Comparison of ENCODE assay signal across 27 cellular contexts in the genomic region with DNA sequence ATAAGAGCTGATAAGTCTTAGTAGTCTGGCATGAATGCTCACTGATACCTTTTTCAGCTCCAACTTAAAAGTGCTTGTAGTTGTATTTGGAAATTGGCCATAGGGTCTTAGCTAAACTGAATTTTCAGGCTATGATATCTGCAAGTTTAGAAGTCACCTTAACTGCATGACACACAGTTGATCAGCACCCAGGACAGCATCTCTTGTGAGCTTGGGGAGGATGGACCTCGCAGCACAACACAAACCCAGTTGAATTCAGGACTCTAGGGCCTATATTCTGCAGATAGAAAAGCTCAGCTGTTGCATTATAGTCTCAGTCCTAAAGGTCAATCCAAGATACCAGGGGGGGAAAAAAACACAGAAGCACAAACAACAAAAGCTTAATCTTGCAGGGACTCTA.
A peak's percentile ranks its signal among the peaks of the same experiment; 100 is the strongest.
DNase-seq lines count a peak whose midpoint lies in the region; ATAC-seq and TF ChIP-seq lines count a peak whose summit lies in the region.
"Had no signal": no experiment of that assay in that cellular context is flagged by ENCODE, and none has a peak within 500 bp of the region (broad histone marks: within the 10 kb centered on the region; RNA-seq: fewer than 3 reads in every experiment).

No MANE protein-coding gene starts in this region.

- no peak overlapping the region for H3K18ac ChIP-seq in IMR-90 (ENCODE audit: low read depth, low read length)

- H3K56ac ChIP-seq in IMR-90 (ENCODE audit: extremely low read depth, insufficient read depth, low read length) = no peak overlapping the region

- no peak overlapping the region for H3K23ac ChIP-seq in IMR-90 (ENCODE audit: low read depth, low read length)

- CTCF ChIA-PET in IMR-90 (lab: Yijun Ruan, JAX) = interaction anchor here (0.6 kb wide), 1 partner anchor 783 kb away, joined by 5 read pairs; no protein-coding TSS in a partner anchor

- intact Hi-C loops in IMR-90 (cut with micrococcal nuclease) = no loop called here

- H3K36me3 ChIP-seq in IMR-90 (ENCODE audit: control insufficient read depth, insufficient read depth, low read length) (no peaks in the 10 kb centered on the region), suprapubic skin (no peaks in the 10 kb centered on the region)
- H3K36me3 ChIP-seq: BLaER1, gastroesophageal sphincter, neutrophil had no signal

- H3K27me3 Mint-ChIP-seq in activated T-helper 17 cell treated with anti-CD3 and anti-CD28 coated beads, Interleukin-2, amount 50 U/mL, for 72 hours = peaks cover 11% of the 10 kb centered on the region
- no peaks in the 10 kb centered on the region for H3K27me3 Mint-ChIP-seq in osteocyte (ENCODE audit: unreplicated experiment)

- H2AK9ac ChIP-seq in IMR-90 (replicated peaks; ENCODE audit: low read depth, low read length, poor library complexity) = no peak overlapping the region

- no peaks in the 10 kb centered on the region; the same call in 1 of the 2 replicates for H3K9me1 ChIP-seq in IMR-90 (ENCODE audit: insufficient read depth, low read length)

- no peaks in the 10 kb centered on the region for H3K9me3 Mint-ChIP-seq in activated T-helper 17 cell treated with anti-CD3 and anti-CD28 coated beads, Interleukin-2, amount 50 U/mL, for 72 hours
- no peaks in the 10 kb centered on the region for H3K9me3 Mint-ChIP-seq in osteocyte (ENCODE audit: unreplicated experiment)
- H3K9me3 Mint-ChIP-seq: activated naive CD8-positive, alpha-beta T cell treated with anti-CD3 and anti-CD28 coated beads, Interleukin-2, amount 50 U/mL, for 24 hours; T-cell; type B pancreatic cell had no signal

- no peak overlapping the region for H4K8ac ChIP-seq in IMR-90 (ENCODE audit: low read depth in 2 of 2, low read length in 2 of 2)

- H3K4me1 Mint-ChIP-seq in activated T-helper 17 cell treated with anti-CD3 and anti-CD28 coated beads, Interleukin-2, amount 50 U/mL, for 72 hours = no peaks in the 10 kb centered on the region
- H3K4me1 Mint-ChIP-seq in osteocyte (ENCODE audit: unreplicated experiment) = no peaks in the 10 kb centered on the region
- H3K4me1 Mint-ChIP-seq: activated naive CD8-positive, alpha-beta T cell treated with anti-CD3 and anti-CD28 coated beads, Interleukin-2, amount 50 U/mL, for 24 hours; T-cell had no signal

- H2BK20ac ChIP-seq in IMR-90 (ENCODE audit: low read depth, low read length) = no peak overlapping the region

- no peak for TF ChIP-seq RAD21 in IMR-90 (IDR thresholded peaks at IDR 0.05; ENCODE audit: low read length)

- in situ Hi-C loops in IMR-90 (cut with MboI; ENCODE audit: low sequenced_read_pairs) = no loop called here

- H2BK120ac ChIP-seq in IMR-90 (ENCODE audit: low read depth, low read length) = no peak overlapping the region

- no peak overlapping the region for H3K4ac ChIP-seq in IMR-90 (ENCODE audit: low read depth, low read length)

- no peak overlapping the region for H3K9ac ChIP-seq in IMR-90 (ENCODE audit: low read depth, low read length)
- H3K9ac ChIP-seq: BLaER1 had no signal

- H3K27ac ChIP-seq in IMR-90 (ENCODE audit: insufficient read depth, low read length) (no peak overlapping the region), suprapubic skin (no peak overlapping the region)
- H3K27ac ChIP-seq: BLaER1, gastroesophageal sphincter, neutrophil, psoas muscle had no signal

- H3K79me1 ChIP-seq in IMR-90 (ENCODE audit: low read depth in 1 of 2, low read length in 2 of 2) = no peaks in the 10 kb centered on the region

- no peaks in the 10 kb centered on the region for H3K36me3 Mint-ChIP-seq in activated T-helper 17 cell treated with anti-CD3 and anti-CD28 coated beads, Interleukin-2, amount 50 U/mL, for 72 hours (ENCODE audit: low read depth)
- no peaks in the 10 kb centered on the region for H3K36me3 Mint-ChIP-seq in osteocyte (ENCODE audit: unreplicated experiment)
- H3K36me3 Mint-ChIP-seq: T-cell, type B pancreatic cell had no signal

- DNase-seq in AG08395 (ENCODE audit: low spot score) (peak; percentile 8), IMR-90 (peak; percentile 7), amniotic epithelial cell (ENCODE audit: low read depth) (peak; percentile 35), left kidney (ENCODE audit: low read depth, low spot score) (peak; percentile 67), osteocyte (ENCODE audit: extremely low spot score, unreplicated experiment) (no peak), suprapubic skin (ENCODE audit: low spot score in 2 of 2) (no peak)
- DNase-seq: activated CD4-positive, alpha-beta T cell treated with anti-CD3 and anti-CD28 coated beads for 1 hour; activated gamma-delta T cell treated with Interleukin-2 at 50 U/mL for 16 hours; activated naive CD8-positive, alpha-beta T cell treated with anti-CD3 and anti-CD28 coated beads, Interleukin-2, amount 50 U/mL, for 24 hours; cortex of kidney; HCEC 1CT; kidney; NCI-H1694; NCI-H510A treated with DMSO at 0.1 percent for 48 hours; NK-92 treated with Interleukin-12 subunit alpha and Interleukin-12 subunit beta, amount 100 ng/mL, for 24 hours; psoas muscle; small intestine; stimulated activated CD4-positive, alpha-beta T cell treated with anti-CD3 and anti-CD28 coated beads, Interleukin-1b, Interleukin-23, amount 100 ng/mL, for 48 hours; T-cell had no signal

- POLR2A ChIA-PET in IMR-90 (lab: Charles Lee; ENCODE audit: unreplicated experiment) = no interaction called here

- H2AFZ ChIP-seq in IMR-90 (replicated peaks; ENCODE audit: low read length, poor library complexity) = no peak overlapping the region

- no peak overlapping the region for H3K14ac ChIP-seq in IMR-90 (replicated peaks; ENCODE audit: low read depth, low read length)

- H3K27ac Mint-ChIP-seq in activated T-helper 17 cell treated with anti-CD3 and anti-CD28 coated beads, Interleukin-2, amount 50 U/mL, for 72 hours = no peak overlapping the region
- H3K27ac Mint-ChIP-seq in osteocyte (ENCODE audit: unreplicated experiment) = no peak overlapping the region
- H3K27ac Mint-ChIP-seq: activated naive CD8-positive, alpha-beta T cell treated with anti-CD3 and anti-CD28 coated beads, Interleukin-2, amount 50 U/mL, for 24 hours; T-cell; type B pancreatic cell had no signal

- H3K9me3 ChIP-seq in IMR-90 (ENCODE audit: control insufficient read depth, insufficient read depth, low read length) (no peaks in the 10 kb centered on the region), suprapubic skin (no peaks in the 10 kb centered on the region)
- H3K9me3 ChIP-seq: BLaER1, gastroesophageal sphincter, neutrophil, psoas muscle had no signal

- dilution Hi-C loops in IMR-90 (cut with HindIII; ENCODE audit: low sequenced_read_pairs, unreplicated experiment) = no loop called here

- H3K4me3 Mint-ChIP-seq in activated T-helper 17 cell treated with anti-CD3 and anti-CD28 coated beads, Interleukin-2, amount 50 U/mL, for 72 hours = no peak overlapping the region
- H3K4me3 Mint-ChIP-seq in osteocyte (ENCODE audit: unreplicated experiment) = no peak overlapping the region
- H3K4me3 Mint-ChIP-seq: activated naive CD8-positive, alpha-beta T cell treated with anti-CD3 and anti-CD28 coated beads, Interleukin-2, amount 50 U/mL, for 24 hours; T-cell; type B pancreatic cell had no signal

- H3K4me2 ChIP-seq in IMR-90 (ENCODE audit: low read depth, low read length) = no peak overlapping the region
- H3K4me2 ChIP-seq: BLaER1 had no signal

- no peak for ATAC-seq in IMR-90 (ENCODE audit: low read depth)
- ATAC-seq in activated T-helper 17 cell treated with anti-CD3 and anti-CD28 coated beads, Interleukin-2, amount 50 U/mL, for 72 hours (replicated peaks) = no peak
- no peak for ATAC-seq in GM21619 (IDR thresholded peaks at IDR 0.05; ENCODE audit: unreplicated experiment)
- ATAC-seq: activated naive CD8-positive, alpha-beta T cell treated with anti-CD3 and anti-CD28 coated beads, Interleukin-2, amount 50 U/mL, for 24 hours; gastroesophageal sphincter; Panc1; psoas muscle; T-cell had no signal

- H3K4me1 ChIP-seq in IMR-90 (ENCODE audit: control insufficient read depth, insufficient read depth, low read length) = no peaks in the 10 kb centered on the region
- H3K4me1 ChIP-seq in suprapubic skin = no peaks in the 10 kb centered on the region
- H3K4me1 ChIP-seq: BLaER1, gastroesophageal sphincter, psoas muscle had no signal

- H3K4me3 ChIP-seq in IMR-90 (ENCODE audit: insufficient read depth, low read depth, low read length) = no peak overlapping the region
- H3K4me3 ChIP-seq in suprapubic skin = no peak overlapping the region
- H3K4me3 ChIP-seq: BLaER1, gastroesophageal sphincter, lung, psoas muscle had no signal

- H3K27me3 ChIP-seq in IMR-90 (ENCODE audit: control insufficient read depth, insufficient read depth, low read length) (no peaks in the 10 kb centered on the region), suprapubic skin (no peaks in the 10 kb centered on the region)
- H3K27me3 ChIP-seq: BLaER1, gastroesophageal sphincter, neutrophil had no signal

- no peak overlapping the region for H4K91ac ChIP-seq in IMR-90 (ENCODE audit: insufficient read depth, low read depth, low read length)

- H2BK5ac ChIP-seq in IMR-90 (ENCODE audit: low read depth, low read length, poor library complexity, severe bottlenecking) = no peak overlapping the region

- no peaks in the 10 kb centered on the region for H4K20me1 ChIP-seq in IMR-90 (ENCODE audit: insufficient read depth, low read length)
- H4K20me1 ChIP-seq: BLaER1 had no signal

- no peak overlapping the region for H2BK15ac ChIP-seq in IMR-90 (ENCODE audit: low read depth, low read length)

- TF ChIP-seq EP300 in suprapubic skin (IDR thresholded peaks at IDR 0.05) = no peak

- no peak for TF ChIP-seq CTCF in IMR-90 (conservative IDR thresholded peaks at IDR 0.05; ENCODE audit: low read depth, low read length)
- no peak for TF ChIP-seq CTCF in osteocyte (IDR thresholded peaks at IDR 0.05)
- no peak for TF ChIP-seq CTCF in suprapubic skin (IDR thresholded peaks at IDR 0.05)

- BruUV-seq in IMR-90 (replicated peaks; lab: Mats Ljungman, UMichigan) = no TSS peak

- H2AK5ac ChIP-seq in IMR-90 (ENCODE audit: low read depth, low read length) = no peak overlapping the region

- 60% methylated on average over 1 of the region's 1 CpG; no CpG with 5 or more reads in 1 of the 2 experiments for WGBS in IMR-90 (ENCODE audit: extremely low coverage in 2 of 2, insufficient read length in 1 of 2), 2 experiments
- WGBS in suprapubic skin = 62% methylated on average over 1 of the region's 1 CpG

- TF ChIP-seq POLR2A in IMR-90 (IDR thresholded peaks at IDR 0.05; ENCODE audit: low read depth, low read length) (no peak), suprapubic skin (IDR thresholded peaks at IDR 0.05) (no peak)

- H4K5ac ChIP-seq in IMR-90 (ENCODE audit: low read depth, low read length) = no peak overlapping the region

TF ChIP-seq in IMR-90, 13 proteins besides CTCF, POLR2A, EP300 and RAD21 (continues in another document):
- TF ChIP-seq CEBPB (IDR thresholded peaks at IDR 0.05; ENCODE audit: low read depth, low read length) (no peak), NFE2L2 (IDR thresholded peaks at IDR 0.05; ENCODE audit: low read depth, low read length) (no peak), MAZ (IDR thresholded peaks at IDR 0.05; ENCODE audit: borderline replicate concordance, low read depth, low read length) (no peak), CHD1 (IDR thresholded peaks at IDR 0.05; ENCODE audit: low read depth, low read length) (no peak), SMC3 (IDR thresholded peaks at IDR 0.05; ENCODE audit: low read depth, low read length) (no peak), FOS (IDR thresholded peaks at IDR 0.05; ENCODE audit: low read depth, low read length) (no peak), RFX5 (IDR thresholded peaks at IDR 0.05; ENCODE audit: low read depth, low read length) (no peak), RCOR1 (IDR thresholded peaks at IDR 0.05; ENCODE audit: insufficient replicate concordance, low read length) (no peak)

Comparison
In these comparisons a context has a peak if more than half of its experiments do, and no peak if none do; other contexts are left out.
1. DNase-seq: peak in AG08395 (single experiment), IMR-90 (single experiment), amniotic epithelial cell (single experiment) and left kidney (single experiment); none in osteocyte (single experiment) and suprapubic skin (0 of 2).